ENCODE assay signal across 8 cellular contexts in genomic region chr19:51570962-51571575, GRCh38. TPM values are rescaled to one million over a fixed set of nuclear protein-coding genes. Genes with fewer than 3 reads are reported as not detected.
DNase-seq lines count a peak whose midpoint lies in the region; ATAC-seq and TF ChIP-seq lines count a peak whose summit lies in the region.

Gene ZNF175, plus strand, starts transcription at chr19:51571283. Its CDS starts 2,047 bp downstream, at chr19:51573330.

- peaks cover 20% of the 10 kb centered on the region for H3K4me1 Mint-ChIP-seq in T-helper 17 cell

- H3K27me3 ChIP-seq in upper lobe of right lung: no peaks in the 10 kb centered on the region

- H3K4me3 ChIP-seq in upper lobe of right lung: peak within 1 kb of the TSS; percentile 74

- intact Hi-C loops in left ventricle myocardium superior (cut with micrococcal nuclease): no loop called here
- intact Hi-C loops in posterior vena cava (cut with DNase I): no loop called here
- intact Hi-C loops in upper lobe of right lung (cut with DNase I): no loop called here

- H3K9me3 ChIP-seq in T-helper 17 cell (ENCODE audit: control insufficient read depth, low read length, poor library complexity, severe bottlenecking) (no peaks in the 10 kb centered on the region), upper lobe of right lung (no peaks in the 10 kb centered on the region)

- H3K36me3 Mint-ChIP-seq in T-helper 17 cell (ENCODE audit: low read depth): no peaks in the 10 kb centered on the region

- ATAC-seq in HG02571 (IDR thresholded peaks at IDR 0.05; ENCODE audit: unreplicated experiment) (peak; percentile 84), T-helper 17 cell (peak; percentile 96), left ventricle myocardium superior (peak; percentile 100), upper lobe of right lung (peak; percentile 99)

- H3K27me3 Mint-ChIP-seq in T-helper 17 cell: peaks cover 9% of the 10 kb centered on the region

- peak within 1 kb of the TSS; percentile 95 for H3K4me3 Mint-ChIP-seq in T-helper 17 cell

- peak within 1 kb of the TSS; percentile 27 for H3K27ac Mint-ChIP-seq in T-helper 17 cell

- H3K27ac ChIP-seq in angular gyrus (ENCODE audit: low read depth, low read length) (peak within 1 kb of the TSS; percentile 62), upper lobe of right lung (peak within 1 kb of the TSS; percentile 56)

- DNase-seq in GM04503 (ENCODE audit: low read depth) (peak; percentile 87), NCI-H128 (lab: John Stamatoyannopoulos, UW; ENCODE audit: unreplicated experiment) (peak; percentile 93), T-helper 17 cell (peak; percentile 54 to 69 (median 57)), left ventricle myocardium superior (peak; percentile 95), posterior vena cava (ENCODE audit: low spot score) (peak; percentile 98), upper lobe of right lung (peak; percentile 95)

- peaks cover 18% of the 10 kb centered on the region for H3K4me1 ChIP-seq in upper lobe of right lung

- TF ChIP-seq CTCF in upper lobe of right lung (IDR thresholded peaks at IDR 0.05): no peak

- peaks cover 24% of the 10 kb centered on the region for H3K36me3 ChIP-seq in upper lobe of right lung

RNA-seq across cellular contexts. Expression of gene ZNF175, which starts in this region (rescaled TPM):
- total RNA-seq in T-helper 17 cell (1 to 10 TPM; 4.5 to 5.1 TPM), left ventricle myocardium superior (10.7 TPM), posterior vena cava (1 to 10 TPM; 8.0 to 9.2 TPM), upper lobe of right lung (13.8 TPM)

Comparison
In these comparisons a context has a peak if more than half of its experiments do, and no peak if none do; other contexts are left out.
1. Peak in every context shown above with its lines: DNase-seq, ATAC-seq, H3K4me3 ChIP-seq and H3K27ac ChIP-seq.